ENCODE assay signal across 11 cellular contexts in genomic region chr3:37957185-37957936, GRCh38. TPM values are rescaled to one million over a fixed set of nuclear protein-coding genes. Genes with fewer than 3 reads are reported as not detected.
DNase-seq lines count a peak whose midpoint lies in the region; ATAC-seq and TF ChIP-seq lines count a peak whose summit lies in the region.
"Had no signal": no experiment of that assay in that cellular context is flagged by ENCODE, and none has a peak within 500 bp of the region (broad histone marks: within the 10 kb centered on the region; RNA-seq: fewer than 3 reads in every experiment).

No MANE protein-coding gene starts in this region.

- DNase-seq in activated naive CD4-positive, alpha-beta T cell treated with anti-CD3 and anti-CD28 coated beads, Interleukin-2, amount 50 U/mL, for 16 hours = no peak
- DNase-seq in caudate nucleus (lab: John Stamatoyannopoulos, UW) = no peak
- DNase-seq in uterus = peak in 1 of 2 donors; percentile 7
- DNase-seq in ACHN = no peak
- DNase-seq: activated gamma-delta T cell treated with Interleukin-2 at 50 U/mL for 16 hours, ovary, SK-N-SH had no signal

- no peak overlapping the region for H3K4me3 ChIP-seq in mucosa of rectum (ENCODE audit: low read length in 2 of 2)
- H3K4me3 ChIP-seq in uterus = no peak overlapping the region
- H3K4me3 ChIP-seq: ovary had no signal

- H3K36me3 Mint-ChIP-seq in activated naive CD4-positive, alpha-beta T cell treated with anti-CD3 and anti-CD28 coated beads, Interleukin-2, amount 50 U/mL, for 24 hours = no peaks in the 10 kb centered on the region

- peaks cover 33% of the 10 kb centered on the region for H3K4me1 Mint-ChIP-seq in activated naive CD4-positive, alpha-beta T cell treated with anti-CD3 and anti-CD28 coated beads, Interleukin-2, amount 50 U/mL, for 24 hours

- no peak for ATAC-seq in esophagus mucosa
- no peak for ATAC-seq in HG03571 (IDR thresholded peaks at IDR 0.05; ENCODE audit: unreplicated experiment)

- no peaks in the 10 kb centered on the region for H3K27me3 ChIP-seq in mucosa of rectum (ENCODE audit: control insufficient read depth in 2 of 2, insufficient read depth in 2 of 2, low read length in 2 of 2)
- H3K27me3 ChIP-seq in uterus = no peaks in the 10 kb centered on the region
- H3K27me3 ChIP-seq: ovary had no signal

- H3K9me3 ChIP-seq in mucosa of rectum (ENCODE audit: control insufficient read depth in 2 of 2, low read length in 2 of 2) (no peaks in the 10 kb centered on the region), uterus (no peaks in the 10 kb centered on the region)
- H3K9me3 ChIP-seq: ovary, SK-N-SH had no signal

- peak overlapping the region; percentile 97 for H3K27ac Mint-ChIP-seq in activated naive CD4-positive, alpha-beta T cell treated with anti-CD3 and anti-CD28 coated beads, Interleukin-2, amount 50 U/mL, for 24 hours

- no peak for TF ChIP-seq CTCF in uterus (IDR thresholded peaks at IDR 0.05)

- peak overlapping the region in 1 of 2 donors; percentile 26 for H3K9ac ChIP-seq in mucosa of rectum (ENCODE audit: low read depth in 1 of 2, low read length in 2 of 2)
- H3K9ac ChIP-seq: SK-N-SH had no signal

- H3K27ac ChIP-seq in caudate nucleus (ENCODE audit: low read depth, low read length) (peak overlapping the region; percentile 53), mucosa of rectum (ENCODE audit: low read depth in 2 of 2, low read length in 2 of 2) (peak overlapping the region; percentile 60 to 61), uterus (peak overlapping the region; percentile 33 to 77)
- H3K27ac ChIP-seq: ovary had no signal

- no peak for TF ChIP-seq POLR2A in uterus (IDR thresholded peaks at IDR 0.05)

- intact Hi-C loops in uterus (cut with DNase I; ENCODE audit: low total_unique reads) = no loop called here

- H3K27me3 Mint-ChIP-seq in activated naive CD4-positive, alpha-beta T cell treated with anti-CD3 and anti-CD28 coated beads, Interleukin-2, amount 50 U/mL, for 24 hours = no peaks in the 10 kb centered on the region

- H3K4me1 ChIP-seq in mucosa of rectum (ENCODE audit: control insufficient read depth in 2 of 2, insufficient read depth in 2 of 2, low read length in 2 of 2) (peaks cover 12 to 29% of the 10 kb centered on the region in 2 donors), uterus (peaks cover 1 to 9% of the 10 kb centered on the region in 2 donors)

- peak overlapping the region; percentile 70 for H3K4me3 Mint-ChIP-seq in activated naive CD4-positive, alpha-beta T cell treated with anti-CD3 and anti-CD28 coated beads, Interleukin-2, amount 50 U/mL, for 24 hours

- no peaks in the 10 kb centered on the region for H3K9me3 Mint-ChIP-seq in activated naive CD4-positive, alpha-beta T cell treated with anti-CD3 and anti-CD28 coated beads, Interleukin-2, amount 50 U/mL, for 24 hours

- H3K36me3 ChIP-seq in mucosa of rectum (ENCODE audit: control insufficient read depth in 2 of 2, insufficient read depth in 2 of 2, low read length in 2 of 2) = peaks cover 0 to 9% of the 10 kb centered on the region in 2 donors
- no peaks in the 10 kb centered on the region for H3K36me3 ChIP-seq in uterus
- H3K36me3 ChIP-seq: ovary had no signal

- in situ Hi-C loops in ACHN (cut with HindIII; ENCODE audit: low pct_ligation_motif_present, low pct_unique_long_range_greater_than_20kb, low sequenced_read_pairs) = no loop called here

RNA-seq across cellular contexts. Expression of gene VILL, which starts 33.2 kb away (rescaled TPM):
- total RNA-seq in uterus (10 to 100 TPM in 1 of 4 donors, 1 to 10 TPM in 3; 1.8 to 18.7 (median 6.3) TPM), esophagus mucosa (6.1 TPM)
